ENCODE assay signal across 22 cellular contexts in the genomic region with DNA sequence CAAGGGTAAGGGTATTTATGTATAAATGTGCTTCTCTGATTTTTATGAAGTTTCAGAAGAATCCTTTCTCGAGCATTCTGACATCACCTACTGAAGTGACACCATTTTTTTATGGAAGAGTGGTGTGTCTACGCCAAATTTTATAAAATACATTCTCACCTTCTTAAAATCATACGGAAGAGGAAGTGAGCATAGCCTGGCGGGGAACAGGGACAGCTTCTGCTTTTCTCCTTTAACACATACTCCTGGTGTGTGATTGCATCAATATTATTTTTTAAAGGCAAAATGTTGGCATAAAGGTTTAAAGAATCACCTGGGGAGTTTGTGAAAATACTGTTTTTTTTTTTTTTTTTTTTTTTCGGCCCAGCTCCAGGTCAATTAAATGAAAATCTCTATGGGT.
DNase-seq lines count a peak whose midpoint lies in the region; ATAC-seq and TF ChIP-seq lines count a peak whose summit lies in the region.
"Had no signal": no experiment of that assay in that cellular context is flagged by ENCODE, and none has a peak within 500 bp of the region (broad histone marks: within the 10 kb centered on the region; RNA-seq: fewer than 3 reads in every experiment).

No MANE protein-coding gene starts in this region.

- H3K9me2 ChIP-seq in GM23338 (ENCODE audit: insufficient read depth): no peaks in the 10 kb centered on the region

- TF ChIP-seq POLR2A in NB4 (IDR thresholded peaks at IDR 0.05; ENCODE audit: extremely low read depth, insufficient read length): no peak

- H3K4me2 ChIP-seq in GM23338: no peak overlapping the region

- H3K4me3 ChIP-seq in GM23338: no peak overlapping the region
- no peak overlapping the region for H3K4me3 ChIP-seq in NB4 (ENCODE audit: low read depth, low read length)
- H3K4me3 ChIP-seq: SJCRH30 had no signal

- no peak for TF ChIP-seq CTCF in GM23338 (conservative IDR thresholded peaks at IDR 0.05; ENCODE audit: low read depth in 2 of 2)
- TF ChIP-seq CTCF in NB4 (IDR thresholded peaks at IDR 0.05; ENCODE audit: low read depth, low read length): no peak

- H3K27me3 ChIP-seq in GM23338 (ENCODE audit: insufficient read depth): no peaks in the 10 kb centered on the region
- H3K27me3 ChIP-seq: SJCRH30 had no signal

- H3K27ac ChIP-seq in GM23338 (ENCODE audit: low read depth): no peak overlapping the region
- H3K27ac ChIP-seq: SJCRH30 had no signal

- H3K9me3 Mint-ChIP-seq in GM23338: no peaks in the 10 kb centered on the region
- no peaks in the 10 kb centered on the region for H3K9me3 Mint-ChIP-seq in memory B cell
- H3K9me3 Mint-ChIP-seq in activated T-cell treated with anti-CD3 and anti-CD28 coated beads, Interleukin-2, amount 50 U/mL, for 72 hours: no peaks in the 10 kb centered on the region
- H3K9me3 Mint-ChIP-seq: CD8-positive, alpha-beta memory T cell; T-helper 1 cell treated with Interleukin-12 subunit alpha and Interleukin-12 subunit beta and Interleukin-4 antibody, amounts not matched to agents 30 μg/mL and 1 μg/mL, for 36 hours had no signal

- no peaks in the 10 kb centered on the region for H3K79me2 ChIP-seq in GM23338 (replicated peaks; ENCODE audit: insufficient read depth)

- no peaks in the 10 kb centered on the region for H4K20me1 ChIP-seq in GM23338 (replicated peaks; ENCODE audit: insufficient read depth)

- H3K36me3 ChIP-seq in GM23338 (ENCODE audit: insufficient read depth): no peaks in the 10 kb centered on the region
- H3K36me3 ChIP-seq: SJCRH30 had no signal

- no peak for DNase-seq in GM23338 (ENCODE audit: low spot score)
- peak; percentile 24 for DNase-seq in NB4 (ENCODE audit: low read depth)
- peak; percentile 53 for DNase-seq in SKM-1 (lab: John Stamatoyannopoulos, UW; ENCODE audit: unreplicated experiment)
- DNase-seq in memory B cell (ENCODE audit: low spot score in 2 of 2): no peak
- no peak for DNase-seq in NK-92 (lab: John Stamatoyannopoulos, UW; ENCODE audit: unreplicated experiment)
- no peak for DNase-seq in activated T-cell treated with anti-CD3 and anti-CD28 coated beads, Interleukin-2, amount 50 U/mL, for 72 hours
- no peak for DNase-seq in NK-92 treated with Interleukin-12 subunit alpha and Interleukin-12 subunit beta, amount 100 ng/mL, for 24 hours (lab: John Stamatoyannopoulos, UW)
- DNase-seq in NCI-H1092 (lab: John Stamatoyannopoulos, UW): no peak
- DNase-seq: C1 segment of cervical spinal cord; Calu3; CD8-positive, alpha-beta memory T cell; DMS153; H7; MM.1S; NCI-H1417; NCI-H1694 treated with DMSO at 0.1 percent for 48 hours; NCI-H2081 treated with DMSO at 0.1 percent for 48 hours; NCI-H2171 treated with DMSO at 0.1 percent for 48 hours; NCI-H524 treated with DMSO at 0.1 percent for 48 hours; NCI-H82; SJCRH30 had no signal

- H3K4me3 Mint-ChIP-seq in GM23338 (no peak overlapping the region), memory B cell (no peak overlapping the region)
- no peak overlapping the region for H3K4me3 Mint-ChIP-seq in activated T-cell treated with anti-CD3 and anti-CD28 coated beads, Interleukin-2, amount 50 U/mL, for 72 hours
- H3K4me3 Mint-ChIP-seq: CD8-positive, alpha-beta memory T cell; T-helper 1 cell treated with Interleukin-12 subunit alpha and Interleukin-12 subunit beta and Interleukin-4 antibody, amounts not matched to agents 30 μg/mL and 1 μg/mL, for 36 hours had no signal

- H3K4me1 ChIP-seq in GM23338 (ENCODE audit: insufficient read depth): no peaks in the 10 kb centered on the region
- H3K4me1 ChIP-seq: SJCRH30 had no signal

- H3F3A ChIP-seq in GM23338 (replicated peaks; ENCODE audit: low read depth): no peaks in the 10 kb centered on the region

- H3K36me3 Mint-ChIP-seq in GM23338 (ENCODE audit: low read depth): no peaks in the 10 kb centered on the region
- H3K36me3 Mint-ChIP-seq in memory B cell: no peaks in the 10 kb centered on the region
- no peaks in the 10 kb centered on the region for H3K36me3 Mint-ChIP-seq in activated T-cell treated with anti-CD3 and anti-CD28 coated beads, Interleukin-2, amount 50 U/mL, for 72 hours (ENCODE audit: insufficient read depth in 2 of 2)
- H3K36me3 Mint-ChIP-seq: CD8-positive, alpha-beta memory T cell had no signal

- peak overlapping the region; percentile 21; the same call in 1 of the 2 replicates for H2AFZ ChIP-seq in GM23338

- ATAC-seq in GM23338 (no peak), memory B cell (ENCODE audit: low read depth) (peak; percentile 52)
- ATAC-seq in activated T-cell treated with anti-CD3 and anti-CD28 coated beads, Interleukin-2, amount 50 U/mL, for 72 hours (replicated peaks in 1 of 2): no peak

- H3K27me3 Mint-ChIP-seq in GM23338 (ENCODE audit: insufficient read depth, low read depth, poor library complexity) (no peaks in the 10 kb centered on the region), memory B cell (no peaks in the 10 kb centered on the region)
- H3K27me3 Mint-ChIP-seq in activated T-cell treated with anti-CD3 and anti-CD28 coated beads, Interleukin-2, amount 50 U/mL, for 72 hours (ENCODE audit: low read depth): no peaks in the 10 kb centered on the region

- H3K4me1 Mint-ChIP-seq in GM23338: no peaks in the 10 kb centered on the region
- no peaks in the 10 kb centered on the region for H3K4me1 Mint-ChIP-seq in memory B cell
- H3K4me1 Mint-ChIP-seq in activated T-cell treated with anti-CD3 and anti-CD28 coated beads, Interleukin-2, amount 50 U/mL, for 72 hours (ENCODE audit: low read depth): no peaks in the 10 kb centered on the region
- H3K4me1 Mint-ChIP-seq: CD8-positive, alpha-beta memory T cell had no signal

- H3K27ac Mint-ChIP-seq in GM23338 (no peak overlapping the region), memory B cell (no peak overlapping the region)
- H3K27ac Mint-ChIP-seq in activated T-cell treated with anti-CD3 and anti-CD28 coated beads, Interleukin-2, amount 50 U/mL, for 72 hours: no peak overlapping the region
- H3K27ac Mint-ChIP-seq: CD8-positive, alpha-beta memory T cell; T-helper 1 cell treated with Interleukin-12 subunit alpha and Interleukin-12 subunit beta and Interleukin-4 antibody, amounts not matched to agents 30 μg/mL and 1 μg/mL, for 36 hours had no signal

TF ChIP-seq in GM23338, 12 proteins besides CTCF, POLR2A, EP300 and RAD21 (continues in another document):
- TF ChIP-seq EZH2phosphoT487 (IDR thresholded peaks at IDR 0.05; ENCODE audit: unreplicated experiment): no peak
- TF ChIP-seq, protein P1, sequence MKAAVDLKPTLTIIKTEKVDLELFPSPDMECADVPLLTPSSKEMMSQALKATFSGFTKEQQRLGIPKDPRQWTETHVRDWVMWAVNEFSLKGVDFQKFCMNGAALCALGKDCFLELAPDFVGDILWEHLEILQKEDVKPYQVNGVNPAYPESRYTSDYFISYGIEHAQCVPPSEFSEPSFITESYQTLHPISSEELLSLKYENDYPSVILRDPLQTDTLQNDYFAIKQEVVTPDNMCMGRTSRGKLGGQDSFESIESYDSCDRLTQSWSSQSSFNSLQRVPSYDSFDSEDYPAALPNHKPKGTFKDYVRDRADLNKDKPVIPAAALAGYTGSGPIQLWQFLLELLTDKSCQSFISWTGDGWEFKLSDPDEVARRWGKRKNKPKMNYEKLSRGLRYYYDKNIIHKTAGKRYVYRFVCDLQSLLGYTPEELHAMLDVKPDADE (IDR thresholded peaks at IDR 0.05): no peak
- TF ChIP-seq NANOG (IDR thresholded peaks at IDR 0.05; ENCODE audit: borderline replicate concordance): no peak
- TF ChIP-seq EZH2 (IDR thresholded peaks at IDR 0.05; ENCODE audit: low read depth, unreplicated experiment): no peak
- no peak for TF ChIP-seq POLR2AphosphoS5 (IDR thresholded peaks at IDR 0.05; ENCODE audit: low read depth)
- TF ChIP-seq ZNF114 (CRISPR knock-in tag; IDR thresholded peaks at IDR 0.05): no peak
- TF ChIP-seq JUNB (IDR thresholded peaks at IDR 0.05; ENCODE audit: unreplicated experiment): no peak
- TF ChIP-seq STAT1 (IDR thresholded peaks at IDR 0.05; ENCODE audit: unreplicated experiment): no peak
- no peak for TF ChIP-seq CREB1 (CRISPR knock-in tag; IDR thresholded peaks at IDR 0.05; ENCODE audit: low read depth)

Comparison
In these comparisons a context has a peak if more than half of its experiments do, and no peak if none do; other contexts are left out.
1. DNase-seq: peak in NB4 (single experiment) and SKM-1 (single experiment); none in GM23338 (single experiment), memory B cell (0 of 2), NK-92 (single experiment), activated T-cell treated with anti-CD3 and anti-CD28 coated beads, Interleukin-2, amount 50 U/mL, for 72 hours (0 of 2), NK-92 treated with Interleukin-12 subunit alpha and Interleukin-12 subunit beta, amount 100 ng/mL, for 24 hours (single experiment) and NCI-H1092 (single experiment).